1 cellular context compared by ENCODE assay signal in genomic region chr6:152232494-152233151, GRCh38.
TF ChIP-seq lines count a peak whose summit lies in the region.

No MANE protein-coding gene starts in this region.

TF ChIP-seq in SK-N-SH treated with all-trans-retinoic acid at 6 μM for 48 hours, 23 proteins besides CTCF, POLR2A, EP300 and RAD21 (continued from another document):
- no peak for TF ChIP-seq CREB5 (CRISPR knock-in tag; IDR thresholded peaks at IDR 0.05; ENCODE audit: low read depth)
- no peak for TF ChIP-seq ZFP3 (CRISPR knock-in tag; IDR thresholded peaks at IDR 0.05)
- no peak for TF ChIP-seq ISL1 (CRISPR knock-in tag; IDR thresholded peaks at IDR 0.05)
- TF ChIP-seq PPARA (CRISPR knock-in tag; IDR thresholded peaks at IDR 0.05; ENCODE audit: borderline replicate concordance) = no peak
- no peak for TF ChIP-seq ZNF70 (CRISPR knock-in tag; IDR thresholded peaks at IDR 0.05)
- TF ChIP-seq RARB (CRISPR knock-in tag; IDR thresholded peaks at IDR 0.05) = no peak
- no peak for TF ChIP-seq POU6F1 (CRISPR knock-in tag; IDR thresholded peaks at IDR 0.05; ENCODE audit: borderline replicate concordance, low read depth)
- TF ChIP-seq TOX (CRISPR knock-in tag; IDR thresholded peaks at IDR 0.05; ENCODE audit: borderline replicate concordance) = no peak
- no peak for TF ChIP-seq ZC3H10 (CRISPR knock-in tag; IDR thresholded peaks at IDR 0.05)
